8 cellular contexts compared by ENCODE assay signal in the genomic region with DNA sequence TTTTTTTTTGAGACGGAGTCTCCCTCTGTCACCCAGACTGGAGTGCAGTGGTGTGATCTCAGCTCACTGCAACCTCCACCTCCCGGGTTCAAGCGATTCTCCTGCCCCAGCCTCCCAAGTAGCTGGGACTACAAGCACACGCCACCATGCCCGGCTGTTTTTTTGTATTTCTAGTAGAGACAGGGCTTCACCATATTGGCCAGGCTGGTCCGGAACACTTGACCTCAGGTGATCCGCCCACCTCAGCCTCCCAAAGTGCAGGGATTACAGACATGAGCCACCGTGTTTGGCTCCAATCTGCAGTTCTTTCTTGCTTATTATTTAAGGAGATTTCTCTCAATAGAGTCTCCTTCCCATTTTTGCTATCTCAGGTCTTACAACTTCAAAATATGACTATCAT.
DNase-seq lines count a peak whose midpoint lies in the region; ATAC-seq and TF ChIP-seq lines count a peak whose summit lies in the region.
"Not testable (repeated sequence)": the region's sequence is repeated elsewhere in the genome, so short reads cannot be mapped to it uniquely, and the experiment has no call there.

No MANE protein-coding gene starts in this region.

- H3K9me3 Mint-ChIP-seq in CD4-positive, alpha-beta memory T cell; activated CD8-positive, alpha-beta T cell treated with anti-CD3 and anti-CD28 coated beads for 36 hours; activated naive CD8-positive, alpha-beta T cell treated with anti-CD3 and anti-CD28 coated beads for 36 hours; naive thymus-derived CD4-positive, alpha-beta T cell: not testable (repeated sequence)

- not testable (repeated sequence) for DNase-seq in CD4-positive, alpha-beta memory T cell; RWPE1 (ENCODE audit: low spot score); activated CD8-positive, alpha-beta T cell treated with anti-CD3 and anti-CD28 coated beads for 36 hours; activated naive CD8-positive, alpha-beta T cell treated with anti-CD3 and anti-CD28 coated beads for 36 hours; effector memory CD4-positive, alpha-beta T cell; naive thymus-derived CD4-positive, alpha-beta T cell; tibial nerve (ENCODE audit: low spot score in 2 of 2)

- H3K27ac ChIP-seq in CD4-positive, alpha-beta memory T cell (ENCODE audit: low read depth, low read length); naive thymus-derived CD4-positive, alpha-beta T cell (ENCODE audit: low read depth, low read length): not testable (repeated sequence)
- H3K27ac ChIP-seq in RWPE1 (peak overlapping the region; percentile 46), skin epidermis (peak overlapping the region in 18 of 21 experiments; percentile 9 to 96 (median 76)), tibial nerve (peak overlapping the region in 3 of 4 donors; percentile 32 to 89 (median 74))
- H3K27ac ChIP-seq in effector memory CD4-positive, alpha-beta T cell (ENCODE audit: insufficient read depth, low read length, poor library complexity, severe bottlenecking) = peak overlapping the region; percentile 28

- not testable (repeated sequence) for TF ChIP-seq CTCF in RWPE1 (conservative IDR thresholded peaks at IDR 0.05; ENCODE audit: low read depth); activated CD8-positive, alpha-beta T cell treated with anti-CD3 and anti-CD28 coated beads for 36 hours (IDR thresholded peaks at IDR 0.05); tibial nerve (IDR thresholded peaks at IDR 0.05)

- ATAC-seq in activated CD8-positive, alpha-beta T cell treated with anti-CD3 and anti-CD28 coated beads for 36 hours; naive thymus-derived CD4-positive, alpha-beta T cell: not testable (repeated sequence)

- WGBS in tibial nerve, 2 donors = 92 to 94% methylated on average over 8 of the region's 8 CpGs

- peaks cover 18 to 43% (median 30%) of the 10 kb centered on the region in 4 donors for H3K4me1 Mint-ChIP-seq in CD4-positive, alpha-beta memory T cell
- H3K4me1 Mint-ChIP-seq in activated CD8-positive, alpha-beta T cell treated with anti-CD3 and anti-CD28 coated beads for 36 hours (ENCODE audit: low read depth) = peaks cover 36% of the 10 kb centered on the region
- peaks cover 25% of the 10 kb centered on the region for H3K4me1 Mint-ChIP-seq in activated naive CD8-positive, alpha-beta T cell treated with anti-CD3 and anti-CD28 coated beads for 36 hours
- H3K4me1 Mint-ChIP-seq in naive thymus-derived CD4-positive, alpha-beta T cell = peaks cover 6 to 52% (median 28%) of the 10 kb centered on the region in 7 donors

- not testable (repeated sequence) for H3K36me3 ChIP-seq in CD4-positive, alpha-beta memory T cell (ENCODE audit: insufficient read depth, low read length); effector memory CD4-positive, alpha-beta T cell (ENCODE audit: control insufficient read depth, insufficient read depth, low read length); naive thymus-derived CD4-positive, alpha-beta T cell (ENCODE audit: control insufficient read depth in 2 of 3, insufficient read depth in 3 of 3, low read length in 3 of 3); tibial nerve

- H3K27me3 Mint-ChIP-seq in CD4-positive, alpha-beta memory T cell; activated CD8-positive, alpha-beta T cell treated with anti-CD3 and anti-CD28 coated beads for 36 hours; activated naive CD8-positive, alpha-beta T cell treated with anti-CD3 and anti-CD28 coated beads for 36 hours; naive thymus-derived CD4-positive, alpha-beta T cell: not testable (repeated sequence)

- POLR2A ChIA-PET in CD4-positive, alpha-beta memory T cell (lab: Charles Lee; ENCODE audit: partially characterized antibody) = interaction anchor here (8.0 to 12.2 kb wide), 2 partner anchors 39 to 56 kb away, joined by 128 to 365 read pairs; no protein-coding TSS in a partner anchor
- POLR2A ChIA-PET in RWPE1 (lab: Yijun Ruan, JAX; ENCODE audit: low non-redundant PET); naive thymus-derived CD4-positive, alpha-beta T cell (lab: Charles Lee): not testable (repeated sequence)
- POLR2A ChIA-PET in activated CD8-positive, alpha-beta T cell treated with anti-CD3 and anti-CD28 coated beads for 36 hours (lab: Charles Lee) = interaction anchor here (27.8 kb wide), 1 partner anchor 48 kb away, joined by 1156 read pairs; no protein-coding TSS in a partner anchor

- not testable (repeated sequence) for TF ChIP-seq POLR2A in tibial nerve (IDR thresholded peaks at IDR 0.05)

- not testable (repeated sequence) for H3K27me3 ChIP-seq in CD4-positive, alpha-beta memory T cell (ENCODE audit: insufficient read depth, low read length); effector memory CD4-positive, alpha-beta T cell (replicated peaks; ENCODE audit: control insufficient read depth, insufficient read depth, low read length, poor library complexity, severe bottlenecking); naive thymus-derived CD4-positive, alpha-beta T cell (ENCODE audit: control insufficient read depth in 2 of 2, insufficient read depth in 2 of 2, low read length in 2 of 2); tibial nerve

- not testable (repeated sequence) for H3K9me3 ChIP-seq in CD4-positive, alpha-beta memory T cell (ENCODE audit: control insufficient read depth in 1 of 2, low read length in 2 of 2); effector memory CD4-positive, alpha-beta T cell (ENCODE audit: control insufficient read depth, low read length); naive thymus-derived CD4-positive, alpha-beta T cell (ENCODE audit: control insufficient read depth in 2 of 3, low read length in 3 of 3); tibial nerve

- CTCF ChIA-PET in CD4-positive, alpha-beta memory T cell (lab: Charles Lee; ENCODE audit: partially characterized antibody) = interaction anchor here (0.7 kb wide), 1 partner anchor 48 kb away, joined by 3 read pairs; no protein-coding TSS in a partner anchor
- CTCF ChIA-PET in RWPE1 (lab: Yijun Ruan, JAX); naive thymus-derived CD4-positive, alpha-beta T cell (lab: Charles Lee): not testable (repeated sequence)
- CTCF ChIA-PET in activated CD8-positive, alpha-beta T cell treated with anti-CD3 and anti-CD28 coated beads for 36 hours (lab: Charles Lee) = interaction anchor here (1.1 kb wide), 1 partner anchor 36 kb away, joined by 3 read pairs; no protein-coding TSS in a partner anchor

- intact Hi-C loops in CD4-positive, alpha-beta memory T cell (cut with micrococcal nuclease) = loop anchor here (5.0 kb wide), 1 partner anchor 1273 kb away; no protein-coding TSS in a partner anchor
- intact Hi-C loops in activated CD8-positive, alpha-beta T cell treated with anti-CD3 and anti-CD28 coated beads for 36 hours (cut with micrococcal nuclease); naive thymus-derived CD4-positive, alpha-beta T cell (cut with micrococcal nuclease): not testable (repeated sequence)

- not testable (repeated sequence) for TF ChIP-seq EP300 in tibial nerve (IDR thresholded peaks at IDR 0.05)

- H3K36me3 Mint-ChIP-seq in CD4-positive, alpha-beta memory T cell = peaks cover 7 to 16% of the 10 kb centered on the region in 2 donors
- peaks cover 28% of the 10 kb centered on the region for H3K36me3 Mint-ChIP-seq in activated CD8-positive, alpha-beta T cell treated with anti-CD3 and anti-CD28 coated beads for 36 hours (ENCODE audit: low read depth)
- peaks cover 25% of the 10 kb centered on the region for H3K36me3 Mint-ChIP-seq in activated naive CD8-positive, alpha-beta T cell treated with anti-CD3 and anti-CD28 coated beads for 36 hours
- peaks cover 4 to 16% (median 9%) of the 10 kb centered on the region in 5 donors for H3K36me3 Mint-ChIP-seq in naive thymus-derived CD4-positive, alpha-beta T cell

- not testable (repeated sequence) for H3K4me3 ChIP-seq in CD4-positive, alpha-beta memory T cell (ENCODE audit: low read length in 2 of 2); effector memory CD4-positive, alpha-beta T cell (ENCODE audit: insufficient read depth, low read depth, low read length, poor library complexity, severe bottlenecking); naive thymus-derived CD4-positive, alpha-beta T cell (ENCODE audit: low read length); skin epidermis; tibial nerve

- H3K4me3 Mint-ChIP-seq in CD4-positive, alpha-beta memory T cell = peak overlapping the region in 3 of 8 donors; percentile 25 to 46 (median 31)
- not testable (repeated sequence) for H3K4me3 Mint-ChIP-seq in activated CD8-positive, alpha-beta T cell treated with anti-CD3 and anti-CD28 coated beads for 36 hours; activated naive CD8-positive, alpha-beta T cell treated with anti-CD3 and anti-CD28 coated beads for 36 hours
- peak overlapping the region in 1 of 10 donors; percentile 17 for H3K4me3 Mint-ChIP-seq in naive thymus-derived CD4-positive, alpha-beta T cell

- H3K4me1 ChIP-seq in CD4-positive, alpha-beta memory T cell (ENCODE audit: insufficient read depth, low read length) = peaks cover 50% of the 10 kb centered on the region
- H3K4me1 ChIP-seq in effector memory CD4-positive, alpha-beta T cell (ENCODE audit: control insufficient read depth, insufficient read depth, low read length, poor library complexity, severe bottlenecking) = peaks cover 25% of the 10 kb centered on the region
- peaks cover 20 to 25% of the 10 kb centered on the region in 2 donors for H3K4me1 ChIP-seq in naive thymus-derived CD4-positive, alpha-beta T cell (ENCODE audit: control insufficient read depth in 2 of 2, insufficient read depth in 2 of 2, low read length in 2 of 2)
- H3K4me1 ChIP-seq in tibial nerve = peaks cover 0 to 44% (median 30%) of the 10 kb centered on the region in 4 donors

- H3K27ac Mint-ChIP-seq in CD4-positive, alpha-beta memory T cell = peak overlapping the region; percentile 64 to 97 (median 89)
- H3K27ac Mint-ChIP-seq in activated CD8-positive, alpha-beta T cell treated with anti-CD3 and anti-CD28 coated beads for 36 hours = peak overlapping the region; percentile 66
- H3K27ac Mint-ChIP-seq in activated naive CD8-positive, alpha-beta T cell treated with anti-CD3 and anti-CD28 coated beads for 36 hours = peak overlapping the region; percentile 68
- peak overlapping the region in 7 of 9 donors; percentile 38 to 98 (median 54) for H3K27ac Mint-ChIP-seq in naive thymus-derived CD4-positive, alpha-beta T cell
